In genomic region chr21:16536661-16537359, GRCh38 we compare ENCODE assay signal across 12 cellular contexts.
DNase-seq lines count a peak whose midpoint lies in the region; ATAC-seq, FAIRE-seq and TF ChIP-seq lines count a peak whose summit lies in the region.
"Had no signal": no experiment of that assay in that cellular context is flagged by ENCODE, and none has a peak within 500 bp of the region (broad histone marks: within the 10 kb centered on the region; RNA-seq: fewer than 3 reads in every experiment).

No MANE protein-coding gene starts in this region.

- FAIRE-seq in D721Med (lab: Jason Lieb, UNC) = no peak

- H3K9me3 ChIP-seq in osteoblast (ENCODE audit: low read depth, low read length) (no peaks in the 10 kb centered on the region), mucosa of descending colon (no peaks in the 10 kb centered on the region)

- no peak overlapping the region for H2BK5ac ChIP-seq in mesendoderm (ENCODE audit: low read length)

- intact Hi-C loops in mucosa of descending colon (cut with DNase I, micrococcal nuclease) = no loop called here

- no peak overlapping the region for H3K9ac ChIP-seq in mesendoderm (ENCODE audit: low read length)

- H4K8ac ChIP-seq in mesendoderm (ENCODE audit: low read depth, low read length) = no peak overlapping the region

- H2AK5ac ChIP-seq in mesendoderm (ENCODE audit: low read length) = no peak overlapping the region

- H3K27me3 ChIP-seq in osteoblast (ENCODE audit: insufficient read depth, low read length) = no peaks in the 10 kb centered on the region
- H3K27me3 ChIP-seq in mesendoderm (ENCODE audit: insufficient read depth, low read length, poor library complexity) = no peaks in the 10 kb centered on the region

- peaks cover 19% of the 10 kb centered on the region for H3K4me1 Mint-ChIP-seq in nephron progenitor cell
- H3K4me1 Mint-ChIP-seq: central memory CD8-positive, alpha-beta T cell had no signal

- H3K27me3 Mint-ChIP-seq in nephron progenitor cell (ENCODE audit: low read depth, poor library complexity) = peaks cover 3% of the 10 kb centered on the region
- H3K27me3 Mint-ChIP-seq: central memory CD8-positive, alpha-beta T cell had no signal

- peak overlapping the region; percentile 55 for H2AFZ ChIP-seq in osteoblast (ENCODE audit: low read length)

- H3K79me2 ChIP-seq in osteoblast (ENCODE audit: insufficient read depth, low read length) (peaks cover 32% of the 10 kb centered on the region), mesendoderm (ENCODE audit: control insufficient read depth, insufficient read depth, low read length) (no peaks in the 10 kb centered on the region)

- H3K4me3 ChIP-seq in osteoblast (ENCODE audit: insufficient read depth, low read length) (peak overlapping the region; percentile 75), mesendoderm (ENCODE audit: low read length) (no peak overlapping the region), mucosa of descending colon (no peak overlapping the region)

- H3K4me1 ChIP-seq in osteoblast (ENCODE audit: insufficient read depth, low read length) = peaks cover 30% of the 10 kb centered on the region
- H3K4me1 ChIP-seq in mesendoderm (ENCODE audit: control insufficient read depth, low read depth, low read length) = no peaks in the 10 kb centered on the region
- no peaks in the 10 kb centered on the region for H3K4me1 ChIP-seq in mucosa of descending colon (ENCODE audit: low read depth)

- no peak overlapping the region for H2BK120ac ChIP-seq in mesendoderm (ENCODE audit: low read depth, low read length)

- H3K9me3 Mint-ChIP-seq in nephron progenitor cell = peaks cover under 1% of the 10 kb centered on the region

- H3K36me3 ChIP-seq in osteoblast (ENCODE audit: insufficient read depth, low read length) = peaks cover 4% of the 10 kb centered on the region
- H3K36me3 ChIP-seq in mesendoderm (ENCODE audit: control insufficient read depth, insufficient read depth, low read length) = no peaks in the 10 kb centered on the region
- H3K36me3 ChIP-seq in mucosa of descending colon (ENCODE audit: low read depth) = no peaks in the 10 kb centered on the region

- no peak for ATAC-seq in mucosa of descending colon
- ATAC-seq: activated CD4-positive, CD25-positive, alpha-beta regulatory T cell treated with anti-CD3 and anti-CD28 coated beads, Interleukin-2, amount 50 U/mL, for 24 hours had no signal

- H3K23ac ChIP-seq in mesendoderm (ENCODE audit: low read length) = no peak overlapping the region

- no peaks in the 10 kb centered on the region for H4K20me1 ChIP-seq in osteoblast (ENCODE audit: insufficient read depth, low read length)

- H4K5ac ChIP-seq in mesendoderm (ENCODE audit: low read length) = no peak overlapping the region

- H3K4me3 Mint-ChIP-seq in nephron progenitor cell = no peak overlapping the region
- H3K4me3 Mint-ChIP-seq: central memory CD8-positive, alpha-beta T cell; neural crest cell had no signal

- peak; percentile 58 for DNase-seq in DMS53 (lab: John Stamatoyannopoulos, UW)
- peak; percentile 70 for DNase-seq in NCI-H2227 treated with DMSO at 0.1 percent for 48 hours (lab: John Stamatoyannopoulos, UW)
- peak; percentile 64 for DNase-seq in dermis blood vessel endothelial cell
- DNase-seq in osteoblast (ENCODE audit: insufficient read length, low spot score, missing footprints) = peak; percentile 59
- DNase-seq in nephron progenitor cell = no peak
- no peak for DNase-seq in mesendoderm
- no peak for DNase-seq in D721Med (ENCODE audit: insufficient read length, low spot score)
- no peak for DNase-seq in mucosa of descending colon
- DNase-seq: GOT3 had no signal

- peaks cover under 1% of the 10 kb centered on the region for H3K36me3 Mint-ChIP-seq in nephron progenitor cell (ENCODE audit: low read depth)

- H3K27ac ChIP-seq in osteoblast (ENCODE audit: low read depth, low read length) (peak overlapping the region; percentile 96), mesendoderm (ENCODE audit: low read depth, low read length) (no peak overlapping the region)

- H3K18ac ChIP-seq in mesendoderm (ENCODE audit: low read length) = no peak overlapping the region

- H3K79me1 ChIP-seq in mesendoderm (ENCODE audit: low read length) = no peaks in the 10 kb centered on the region

- no peak overlapping the region for H3K27ac Mint-ChIP-seq in nephron progenitor cell

- no peak overlapping the region for H3K4ac ChIP-seq in mesendoderm (ENCODE audit: low read depth, low read length)

- 100% methylated on average over 1 of the region's 11 CpGs for WGBS in mesendoderm (ENCODE audit: extremely low coverage, insufficient coverage, low lambda C conversion rate)

- TF ChIP-seq CTCF in osteoblast (IDR thresholded peaks at IDR 0.05; ENCODE audit: extremely low read depth, low read depth, low read length) = no peak
- TF ChIP-seq CTCF in nephron progenitor cell (IDR thresholded peaks at IDR 0.05) = no peak
- TF ChIP-seq CTCF in D721Med (IDR thresholded peaks at IDR 0.05; ENCODE audit: insufficient read depth, missing control alignments) = no peak
- TF ChIP-seq CTCF in mucosa of descending colon (IDR thresholded peaks at IDR 0.05) = no peak

- H2BK15ac ChIP-seq in mesendoderm (replicated peaks; ENCODE audit: low read depth) = no peak overlapping the region

- H3K56ac ChIP-seq in mesendoderm (ENCODE audit: low read length) = no peak overlapping the region

- H3K4me2 ChIP-seq in osteoblast (ENCODE audit: insufficient read depth, low read length) (peak overlapping the region; percentile 96), mesendoderm (ENCODE audit: low read length) (no peak overlapping the region)

Comparison
In these comparisons a context has a peak if more than half of its experiments do, and no peak if none do; other contexts are left out.
1. DNase-seq: peak in DMS53 (single experiment), NCI-H2227 treated with DMSO at 0.1 percent for 48 hours (single experiment), dermis blood vessel endothelial cell (single experiment) and osteoblast (single experiment); none in nephron progenitor cell (single experiment), mesendoderm (single experiment), D721Med (single experiment) and mucosa of descending colon (0 of 3).